Comparison of ENCODE assay signal across 8 cellular contexts in the genomic region with DNA sequence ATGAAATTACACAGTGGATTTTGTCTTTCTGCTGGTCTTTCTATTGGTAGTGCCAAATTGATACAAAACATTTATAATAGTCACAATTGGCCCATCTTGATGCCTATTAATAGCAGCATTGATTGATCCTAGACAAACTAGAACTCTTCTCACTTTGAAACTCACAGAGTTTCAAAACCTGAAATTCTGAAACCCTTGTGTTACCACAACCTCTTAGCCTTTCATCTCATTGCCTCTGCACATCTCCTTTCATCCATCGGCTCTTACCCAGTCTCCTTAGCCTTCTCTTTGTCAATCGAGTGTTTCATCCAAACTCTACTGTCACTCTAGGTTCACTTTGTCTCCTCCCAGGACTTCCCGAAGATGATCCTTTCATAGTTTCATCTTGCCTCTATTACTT. TPM values are rescaled to one million over a fixed set of nuclear protein-coding genes. Genes with fewer than 3 reads are reported as not detected.
"Had no signal": no experiment of that assay in that cellular context is flagged by ENCODE, and none has a peak within 500 bp of the region (broad histone marks: within the 10 kb centered on the region; RNA-seq: fewer than 3 reads in every experiment).

No MANE protein-coding gene starts in this region.

- H3K4me3 ChIP-seq: K562 had no signal

- DNase-seq: IMR-90, KBM-7, KG1 had no signal

- H3K27ac ChIP-seq: HL-60 had no signal

- ATAC-seq: HepG2, K562 had no signal

- H3K4me3 Mint-ChIP-seq: IgD-negative memory B cell had no signal

- H3K36me3 Mint-ChIP-seq: IgD-negative memory B cell had no signal

- H3K27me3 Mint-ChIP-seq: IgD-negative memory B cell had no signal

- H3K4me1 Mint-ChIP-seq: IgD-negative memory B cell had no signal

- H3K27ac Mint-ChIP-seq: IgD-negative memory B cell had no signal

RNA-seq across cellular contexts. Expression of a gene that starts 22.1 kb away (rescaled TPM):
- total RNA-seq: HT1080, IMR-90, K562 had no signal
